Comparison of ENCODE assay signal across 8 cellular contexts in genomic region chr17:8994319-8994718, GRCh38. TPM values are rescaled to one million over a fixed set of nuclear protein-coding genes. Genes with fewer than 3 reads are reported as not detected.
DNase-seq lines count a peak whose midpoint lies in the region; TF ChIP-seq lines count a peak whose summit lies in the region.

No MANE protein-coding gene starts in this region.

- 50% methylated on average over 7 of the region's 7 CpGs for WGBS in esophagus muscularis mucosa

- peaks cover 9% of the 10 kb centered on the region for H3K4me1 Mint-ChIP-seq in type B pancreatic cell (ENCODE audit: unreplicated experiment)

- no peak overlapping the region for H3K27ac ChIP-seq in esophagus muscularis mucosa (replicated peaks in 1 of 4)

- H3K27ac Mint-ChIP-seq in type B pancreatic cell, result peak overlapping the region; percentile 32

- no peak for TF ChIP-seq EP300 in esophagus muscularis mucosa (IDR thresholded peaks at IDR 0.05)

- H3K4me3 ChIP-seq in esophagus muscularis mucosa, result no peak overlapping the region

- no peak overlapping the region for H3K4me3 Mint-ChIP-seq in type B pancreatic cell

- H3K27me3 ChIP-seq in esophagus muscularis mucosa, result no peaks in the 10 kb centered on the region

- no peaks in the 10 kb centered on the region for H3K9me3 Mint-ChIP-seq in type B pancreatic cell

- TF ChIP-seq CTCF in esophagus muscularis mucosa (IDR thresholded peaks at IDR 0.05) (peak; percentile 72 to 85 (median 76)), type B pancreatic cell (conservative IDR thresholded peaks at IDR 0.05) (peak; percentile 84)

- H3K36me3 ChIP-seq in esophagus muscularis mucosa, result no peaks in the 10 kb centered on the region

- no peaks in the 10 kb centered on the region for H3K9me3 ChIP-seq in esophagus muscularis mucosa

- TF ChIP-seq POLR2A in esophagus muscularis mucosa (IDR thresholded peaks at IDR 0.05; ENCODE audit: low read depth), result no peak

- peaks cover 21% of the 10 kb centered on the region for H3K27me3 Mint-ChIP-seq in type B pancreatic cell

- DNase-seq in DMS79 treated with DMSO at 0.1 percent for 48 hours (lab: John Stamatoyannopoulos, UW), result peak; percentile 1
- no peak for DNase-seq in DMS79 (lab: John Stamatoyannopoulos, UW)
- DNase-seq in NCI-H748 treated with DMSO at 0.1 percent for 48 hours (lab: John Stamatoyannopoulos, UW), result peak; percentile 49
- peak; percentile 8 for DNase-seq in activated CD8-positive, alpha-beta memory T cell treated with anti-CD3 and anti-CD28 coated beads, Interleukin-2, amount 50 U/mL, for 1 hour (ENCODE audit: extremely low read depth)
- no peak for DNase-seq in esophagus muscularis mucosa (ENCODE audit: extremely low spot score)
- DNase-seq in occipital lobe (lab: John Stamatoyannopoulos, UW), result peak; percentile 36
- DNase-seq in type B pancreatic cell (ENCODE audit: extremely low spot score, unreplicated experiment), result peak; percentile 83
- no peak for DNase-seq in DMS153 (lab: John Stamatoyannopoulos, UW)

- intact Hi-C loops in esophagus muscularis mucosa (cut with DNase I), result no loop called here

- H3K4me1 ChIP-seq in esophagus muscularis mucosa, result peaks cover 0 to 8% (median 6%) of the 10 kb centered on the region in 4 donors

- H3K36me3 Mint-ChIP-seq in type B pancreatic cell, result no peaks in the 10 kb centered on the region

RNA-seq across cellular contexts. Expression of gene NTN1, which starts 27.0 kb away (rescaled TPM):
- total RNA-seq in esophagus muscularis mucosa (100 to 1,000 TPM in 3 of 4 donors, 10 to 100 TPM in 1; 69.3 to 179 (median 117) TPM), occipital lobe (1.1 TPM), type B pancreatic cell (ENCODE audit: low replicate concordance) (10.7 and 17.4 TPM in 2 replicates)

RNA-seq across cellular contexts. Expression of gene PIK3R5, which starts 28.8 kb away (rescaled TPM):
- 10 to 100 TPM in 2 of 4 donors, 1 to 10 TPM in 2; 7.0 to 16.2 (median 9.6) TPM for total RNA-seq in esophagus muscularis mucosa
- 0.62 TPM for total RNA-seq in occipital lobe
- 0.29 TPM in 2 replicates for total RNA-seq in type B pancreatic cell (ENCODE audit: low replicate concordance)

Comparison
In these comparisons a context has a peak if more than half of its experiments do, and no peak if none do; other contexts are left out.
1. DNase-seq: peak in DMS79 treated with DMSO at 0.1 percent for 48 hours (single experiment), NCI-H748 treated with DMSO at 0.1 percent for 48 hours (single experiment), activated CD8-positive, alpha-beta memory T cell treated with anti-CD3 and anti-CD28 coated beads, Interleukin-2, amount 50 U/mL, for 1 hour (single experiment), occipital lobe (single experiment) and type B pancreatic cell (single experiment); none in DMS79 (single experiment), esophagus muscularis mucosa (single experiment) and DMS153 (single experiment).